ENCODE assay signal across 1 cellular context in the genomic region with DNA sequence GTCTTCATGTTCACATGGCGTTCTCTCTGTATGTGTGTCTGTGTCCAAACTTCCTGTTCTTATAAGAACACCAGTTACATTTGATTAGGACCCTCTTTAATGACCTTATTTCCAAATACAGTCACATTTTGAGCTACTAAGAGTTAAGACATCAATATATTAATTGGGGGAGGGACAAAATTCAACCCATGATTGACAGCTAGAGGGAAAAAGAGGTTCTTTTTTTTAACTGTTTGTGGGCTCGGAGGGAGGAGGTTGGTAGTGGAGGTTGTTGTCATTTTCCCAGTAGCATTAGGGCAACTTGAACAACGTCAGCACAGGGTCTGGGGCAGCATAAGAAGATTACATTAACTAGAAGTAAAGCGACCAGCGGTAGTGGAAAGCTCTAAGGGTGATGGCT.
TF ChIP-seq lines count a peak whose summit lies in the region.

No MANE protein-coding gene starts in this region.

TF ChIP-seq in GM12878, 131 proteins besides CTCF, POLR2A, EP300 and RAD21:
- no peak for TF ChIP-seq PML (IDR thresholded peaks at IDR 0.05; ENCODE audit: low read length)
- TF ChIP-seq, protein P1, sequence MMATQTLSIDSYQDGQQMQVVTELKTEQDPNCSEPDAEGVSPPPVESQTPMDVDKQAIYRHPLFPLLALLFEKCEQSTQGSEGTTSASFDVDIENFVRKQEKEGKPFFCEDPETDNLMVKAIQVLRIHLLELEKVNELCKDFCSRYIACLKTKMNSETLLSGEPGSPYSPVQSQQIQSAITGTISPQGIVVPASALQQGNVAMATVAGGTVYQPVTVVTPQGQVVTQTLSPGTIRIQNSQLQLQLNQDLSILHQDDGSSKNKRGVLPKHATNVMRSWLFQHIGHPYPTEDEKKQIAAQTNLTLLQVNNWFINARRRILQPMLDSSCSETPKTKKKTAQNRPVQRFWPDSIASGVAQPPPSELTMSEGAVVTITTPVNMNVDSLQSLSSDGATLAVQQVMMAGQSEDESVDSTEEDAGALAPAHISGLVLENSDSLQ (IDR thresholded peaks at IDR 0.05) = peak; percentile 58
TF ChIP-seq in GM12878: peak in this region for 1.
